In the genomic region with DNA sequence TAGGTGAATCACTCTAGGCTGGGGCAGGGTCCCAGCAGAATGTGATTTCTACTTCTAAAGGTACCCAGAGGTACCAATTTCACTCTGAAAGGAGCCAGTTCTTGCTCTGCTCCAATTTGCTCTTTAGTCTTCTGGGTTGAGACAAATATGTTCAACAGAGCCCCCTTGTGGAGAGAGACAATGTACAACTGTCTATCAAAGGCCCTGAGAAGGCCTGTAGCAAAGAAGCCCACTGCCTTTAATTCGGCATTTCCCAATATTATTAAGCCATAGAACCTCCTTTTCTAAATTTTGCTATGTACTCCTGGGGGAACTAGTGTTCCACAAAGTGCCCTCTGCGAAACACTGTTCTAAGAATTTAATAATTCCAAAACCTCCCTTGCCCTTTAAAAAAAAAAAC, we compare ENCODE assay signal across 8 cellular contexts.
A peak's percentile ranks its signal among the peaks of the same experiment; 100 is the strongest.
DNase-seq lines count a peak whose midpoint lies in the region; ATAC-seq and TF ChIP-seq lines count a peak whose summit lies in the region.

No MANE protein-coding gene starts in this region.

- H3K4me3 ChIP-seq in cardiac muscle cell (no peak overlapping the region), transverse colon (no peak overlapping the region)

- no peaks in the 10 kb centered on the region for H3K4me1 Mint-ChIP-seq in CD14-positive monocyte

- H3K27me3 Mint-ChIP-seq in CD14-positive monocyte (ENCODE audit: low read depth in 3 of 3): peaks cover 1 to 5% (median 2%) of the 10 kb centered on the region in 3 donors

- H3K27ac Mint-ChIP-seq in CD14-positive monocyte: no peak overlapping the region

- H3K27me3 ChIP-seq in cardiac muscle cell (no peaks in the 10 kb centered on the region), transverse colon (no peaks in the 10 kb centered on the region)

- H3K27ac ChIP-seq in cardiac muscle cell: no peak overlapping the region
- no peak overlapping the region for H3K27ac ChIP-seq in transverse colon

- no peaks in the 10 kb centered on the region for H3K4me1 ChIP-seq in cardiac muscle cell (ENCODE audit: low read depth)
- no peaks in the 10 kb centered on the region for H3K4me1 ChIP-seq in transverse colon

- TF ChIP-seq EP300 in transverse colon (IDR thresholded peaks at IDR 0.05; ENCODE audit: low read depth): no peak

- peak; percentile 57 to 67 for DNase-seq in cardiac muscle cell (ENCODE audit: low read depth in 1 of 2, low spot score in 1 of 2)
- no peak for DNase-seq in Right ventricle myocardium inferior (ENCODE audit: missing footprints)
- DNase-seq in NCI-H226: peak; percentile 47
- DNase-seq in erythroblast (lab: John Stamatoyannopoulos, UW): peak; percentile 40 to 56
- DNase-seq in transverse colon: no peak
- no peak for DNase-seq in CD14-positive monocyte (ENCODE audit: low spot score)
- no peak for DNase-seq in HK-2 (ENCODE audit: unreplicated experiment)
- DNase-seq in activated effector memory CD4-positive, alpha-beta T cell treated with Interleukin-2 at 50 U/mL for 16 hours: no peak

- no peaks in the 10 kb centered on the region for H3K9me3 ChIP-seq in cardiac muscle cell (ENCODE audit: low read depth)
- no peaks in the 10 kb centered on the region for H3K9me3 ChIP-seq in transverse colon

- WGBS in transverse colon (ENCODE audit: low coverage in 1 of 2), 2 donors: 88 to 100% methylated on average over 2 of the region's 2 CpGs

- TF ChIP-seq CTCF in cardiac muscle cell (IDR thresholded peaks at IDR 0.05; ENCODE audit: low read depth, low read length) (peak; percentile 39), transverse colon (IDR thresholded peaks at IDR 0.05) (peak; percentile 15 to 47 (median 43)), CD14-positive monocyte (IDR thresholded peaks at IDR 0.05) (no peak)

- no peak for ATAC-seq in Right ventricle myocardium inferior

- H3K36me3 ChIP-seq in cardiac muscle cell (no peaks in the 10 kb centered on the region), transverse colon (no peaks in the 10 kb centered on the region)

- in situ Hi-C loops in transverse colon (cut with MboI; ENCODE audit: low pct_ligation_motif_present in 1 of 4, low pct_unique_long_range_greater_than_20kb in 1 of 4, low sequenced_read_pairs in 3 of 4): no loop called here

- intact Hi-C loops in Right ventricle myocardium inferior (cut with DNase I) (no loop called here), transverse colon (cut with DNase I; ENCODE audit: low total_unique reads) (no loop called here), CD14-positive monocyte (cut with micrococcal nuclease) (no loop called here)

- H3K4me3 Mint-ChIP-seq in CD14-positive monocyte: no peak overlapping the region

- no peaks in the 10 kb centered on the region for H3K36me3 Mint-ChIP-seq in CD14-positive monocyte

- TF ChIP-seq POLR2A in erythroblast (IDR thresholded peaks at IDR 0.05; ENCODE audit: low read length) (no peak), transverse colon (IDR thresholded peaks at IDR 0.05) (no peak)

- peaks cover 0 to 5% (median 0%) of the 10 kb centered on the region in 7 donors for H3K9me3 Mint-ChIP-seq in CD14-positive monocyte

Comparison
In these comparisons a context has a peak if more than half of its experiments do, and no peak if none do; other contexts are left out.
1. DNase-seq: peak in cardiac muscle cell (2 of 2), NCI-H226 (single experiment) and erythroblast (2 of 2); none in Right ventricle myocardium inferior (single experiment), transverse colon (single experiment), CD14-positive monocyte (single experiment), HK-2 (single experiment) and activated effector memory CD4-positive, alpha-beta T cell treated with Interleukin-2 at 50 U/mL for 16 hours (single experiment).